In genomic region chr3:30683769-30684168, GRCh38 we compare ENCODE assay signal across 15 cellular contexts.
A peak's percentile ranks its signal among the peaks of the same experiment; 100 is the strongest.
DNase-seq lines count a peak whose midpoint lies in the region; ATAC-seq and TF ChIP-seq lines count a peak whose summit lies in the region.
"Had no signal": no experiment of that assay in that cellular context is flagged by ENCODE, and none has a peak within 500 bp of the region (broad histone marks: within the 10 kb centered on the region; RNA-seq: fewer than 3 reads in every experiment).

No MANE protein-coding gene starts in this region.

- peak overlapping the region; percentile 33 for H3K27ac ChIP-seq in lower lobe of right lung
- H3K27ac ChIP-seq in upper lobe of left lung: peak overlapping the region in 3 of 4 donors; percentile 22 to 84 (median 74)
- H3K27ac ChIP-seq: parathyroid adenoma had no signal

- H3K4me3 Mint-ChIP-seq in activated naive CD4-positive, alpha-beta T cell treated with anti-CD3 and anti-CD28 coated beads, Interleukin-2, amount 50 U/mL, for 24 hours: peak overlapping the region; percentile 71
- no peak overlapping the region for H3K4me3 Mint-ChIP-seq in activated T-helper 1 cell treated with anti-CD3 and anti-CD28 coated beads, Interleukin-12 subunit alpha, Interleukin-12 subunit beta, Interleukin-2, Interleukin-4 antibody, amounts not matched to agents 30 ng/mL and 10 ng/mL and 1 ng/mL, durations not matched to agents 14 hours and 24 hours and 36 hours
- H3K4me3 Mint-ChIP-seq: dendritic cell treated with granulocyte-macrophage colony-stimulating factor and Interleukin-4, amounts not matched to agents 40 ng/mL and 50 ng/mL, for 4 days had no signal

- H3K36me3 ChIP-seq in lower lobe of right lung: peaks cover 59% of the 10 kb centered on the region
- peaks cover 1 to 54% (median 12%) of the 10 kb centered on the region in 4 donors for H3K36me3 ChIP-seq in upper lobe of left lung

- TF ChIP-seq EP300 in upper lobe of left lung (IDR thresholded peaks at IDR 0.05): no peak

- no peaks in the 10 kb centered on the region for H3K9me3 ChIP-seq in lower lobe of right lung
- no peaks in the 10 kb centered on the region for H3K9me3 ChIP-seq in upper lobe of left lung

- peaks cover 69% of the 10 kb centered on the region for H3K36me3 Mint-ChIP-seq in activated naive CD4-positive, alpha-beta T cell treated with anti-CD3 and anti-CD28 coated beads, Interleukin-2, amount 50 U/mL, for 24 hours
- H3K36me3 Mint-ChIP-seq in activated T-helper 1 cell treated with anti-CD3 and anti-CD28 coated beads, Interleukin-12 subunit alpha, Interleukin-12 subunit beta, Interleukin-2, Interleukin-4 antibody, amounts not matched to agents 30 ng/mL and 10 ng/mL and 1 ng/mL, durations not matched to agents 14 hours and 24 hours and 36 hours (ENCODE audit: low read depth): peaks cover 84% of the 10 kb centered on the region

- no peak for TF ChIP-seq POLR2A in upper lobe of left lung (IDR thresholded peaks at IDR 0.05)

- peaks cover 92% of the 10 kb centered on the region for H3K4me1 ChIP-seq in lower lobe of right lung
- H3K4me1 ChIP-seq in upper lobe of left lung: peaks cover 72 to 84% (median 81%) of the 10 kb centered on the region in 4 donors

- H3K4me1 Mint-ChIP-seq in activated naive CD4-positive, alpha-beta T cell treated with anti-CD3 and anti-CD28 coated beads, Interleukin-2, amount 50 U/mL, for 24 hours: peaks cover 98% of the 10 kb centered on the region
- H3K4me1 Mint-ChIP-seq in activated T-helper 1 cell treated with anti-CD3 and anti-CD28 coated beads, Interleukin-12 subunit alpha, Interleukin-12 subunit beta, Interleukin-2, Interleukin-4 antibody, amounts not matched to agents 30 ng/mL and 10 ng/mL and 1 ng/mL, durations not matched to agents 14 hours and 24 hours and 36 hours (ENCODE audit: low read depth): peaks cover 97% of the 10 kb centered on the region

- DNase-seq in activated naive CD4-positive, alpha-beta T cell (lab: John Stamatoyannopoulos, UW): no peak
- DNase-seq in activated T-helper 1 cell treated with anti-CD3 and anti-CD28 coated beads, Interleukin-12 subunit alpha, Interleukin-12 subunit beta, Interleukin-2, Interleukin-4 antibody, amounts not matched to agents 30 ng/mL and 10 ng/mL and 1 ng/mL, durations not matched to agents 14 hours and 24 hours and 36 hours (ENCODE audit: low spot score): no peak
- DNase-seq in lower lobe of right lung (no peak), upper lobe of left lung (no peak), SHP77 treated with DMSO at 0.1 percent for 48 hours (lab: John Stamatoyannopoulos, UW) (no peak)
- DNase-seq: activated CD4-positive, alpha-beta T cell treated with anti-CD3 and anti-CD28 coated beads, Interleukin-2, amount 50 U/mL, for 4 hours; amygdala; DND-41; NCI-H1105 treated with DMSO at 0.1 percent for 48 hours; NCI-H345 had no signal

- H3K27me3 ChIP-seq in lower lobe of right lung (ENCODE audit: low read depth): no peaks in the 10 kb centered on the region
- no peaks in the 10 kb centered on the region for H3K27me3 ChIP-seq in upper lobe of left lung

- 67 to 78% methylated on average over 3 of the region's 3 CpGs for WGBS in upper lobe of left lung, 2 donors

- no peaks in the 10 kb centered on the region for H3K9me3 Mint-ChIP-seq in activated naive CD4-positive, alpha-beta T cell treated with anti-CD3 and anti-CD28 coated beads, Interleukin-2, amount 50 U/mL, for 24 hours
- H3K9me3 Mint-ChIP-seq in activated T-helper 1 cell treated with anti-CD3 and anti-CD28 coated beads, Interleukin-12 subunit alpha, Interleukin-12 subunit beta, Interleukin-2, Interleukin-4 antibody, amounts not matched to agents 30 ng/mL and 10 ng/mL and 1 ng/mL, durations not matched to agents 14 hours and 24 hours and 36 hours: no peaks in the 10 kb centered on the region
- H3K9me3 Mint-ChIP-seq: dendritic cell treated with granulocyte-macrophage colony-stimulating factor and Interleukin-4, amounts not matched to agents 40 ng/mL and 50 ng/mL, for 4 days had no signal

- H3K4me3 ChIP-seq in lower lobe of right lung (no peak overlapping the region), upper lobe of left lung (no peak overlapping the region)

- H3K27me3 Mint-ChIP-seq in activated naive CD4-positive, alpha-beta T cell treated with anti-CD3 and anti-CD28 coated beads, Interleukin-2, amount 50 U/mL, for 24 hours: no peaks in the 10 kb centered on the region
- no peaks in the 10 kb centered on the region for H3K27me3 Mint-ChIP-seq in activated T-helper 1 cell treated with anti-CD3 and anti-CD28 coated beads, Interleukin-12 subunit alpha, Interleukin-12 subunit beta, Interleukin-2, Interleukin-4 antibody, amounts not matched to agents 30 ng/mL and 10 ng/mL and 1 ng/mL, durations not matched to agents 14 hours and 24 hours and 36 hours (ENCODE audit: insufficient read depth)
- H3K27me3 Mint-ChIP-seq: dendritic cell treated with granulocyte-macrophage colony-stimulating factor and Interleukin-4, amounts not matched to agents 40 ng/mL and 50 ng/mL, for 4 days had no signal

- peak overlapping the region; percentile 85 for H3K27ac Mint-ChIP-seq in activated naive CD4-positive, alpha-beta T cell treated with anti-CD3 and anti-CD28 coated beads, Interleukin-2, amount 50 U/mL, for 24 hours
- peak overlapping the region; percentile 16 for H3K27ac Mint-ChIP-seq in activated T-helper 1 cell treated with anti-CD3 and anti-CD28 coated beads, Interleukin-12 subunit alpha, Interleukin-12 subunit beta, Interleukin-2, Interleukin-4 antibody, amounts not matched to agents 30 ng/mL and 10 ng/mL and 1 ng/mL, durations not matched to agents 14 hours and 24 hours and 36 hours
- H3K27ac Mint-ChIP-seq: dendritic cell treated with granulocyte-macrophage colony-stimulating factor and Interleukin-4, amounts not matched to agents 40 ng/mL and 50 ng/mL, for 4 days had no signal

- intact Hi-C loops in activated T-helper 1 cell treated with anti-CD3 and anti-CD28 coated beads, Interleukin-12 subunit alpha, Interleukin-12 subunit beta, Interleukin-2, Interleukin-4 antibody, amounts not matched to agents 30 ng/mL and 10 ng/mL and 1 ng/mL, durations not matched to agents 14 hours and 24 hours and 36 hours (cut with micrococcal nuclease): no loop called here
- intact Hi-C loops in lower lobe of right lung (cut with DNase I): no loop called here

- ATAC-seq in lower lobe of right lung: peak in 1 of 2 donors; percentile 4
- ATAC-seq in upper lobe of left lung (ENCODE audit: low FRiP score in 2 of 2): no peak
- no peak for ATAC-seq in HG03439 (IDR thresholded peaks at IDR 0.05; ENCODE audit: unreplicated experiment)
- ATAC-seq in GM21526 (IDR thresholded peaks at IDR 0.05; ENCODE audit: low FRiP score, unreplicated experiment): no peak

- TF ChIP-seq CTCF in lower lobe of right lung (IDR thresholded peaks at IDR 0.05): no peak
- TF ChIP-seq CTCF in upper lobe of left lung (IDR thresholded peaks at IDR 0.05): no peak
